In genomic region chr3:93969443-93969842, GRCh38 we compare ENCODE assay signal across 16 cellular contexts. TPM values are rescaled to one million over a fixed set of nuclear protein-coding genes. Genes with fewer than 3 reads are reported as not detected.
A peak's percentile ranks its signal among the peaks of the same experiment; 100 is the strongest.
DNase-seq lines count a peak whose midpoint lies in the region; ATAC-seq and TF ChIP-seq lines count a peak whose summit lies in the region.
"Had no signal": no experiment of that assay in that cellular context is flagged by ENCODE, and none has a peak within 500 bp of the region (broad histone marks: within the 10 kb centered on the region; RNA-seq: fewer than 3 reads in every experiment).

No MANE protein-coding gene starts in this region.

- H3K9me2 ChIP-seq in GM23248 (ENCODE audit: insufficient read depth): no peaks in the 10 kb centered on the region

- peaks cover 16% of the 10 kb centered on the region for H3K4me1 ChIP-seq in GM23248 (ENCODE audit: insufficient read depth)

- peaks cover 12% of the 10 kb centered on the region; the same call in 1 of the 2 replicates for H3F3A ChIP-seq in GM23248 (ENCODE audit: insufficient read depth)

- in situ Hi-C loops in GM23248 (cut with MboI): no loop called here

- no peak overlapping the region for H3K4me3 ChIP-seq in GM23248
- H3K4me3 ChIP-seq: GM12878, PC-9 had no signal

- no peaks in the 10 kb centered on the region for H4K20me1 ChIP-seq in GM23248 (ENCODE audit: insufficient read depth)

- no peak overlapping the region for H3K4me2 ChIP-seq in GM23248 (ENCODE audit: unreplicated experiment)
- H3K4me2 ChIP-seq: PC-9 had no signal

- 40 to 48% methylated on average over 3 of the region's 3 CpGs for WGBS in GM23248 (ENCODE audit: low coverage in 1 of 2, low lambda C conversion rate in 2 of 2, missing lambda C conversion rate in 2 of 2), 2 experiments

- H3K27me3 ChIP-seq in GM23248 (replicated peaks; ENCODE audit: insufficient read depth): no peaks in the 10 kb centered on the region

- H2AFZ ChIP-seq in GM23248: peak overlapping the region; percentile 31
- H2AFZ ChIP-seq: PC-9 had no signal

- H3K79me2 ChIP-seq in GM23248 (ENCODE audit: insufficient read depth): no peaks in the 10 kb centered on the region

- ATAC-seq in esophagus mucosa: peak; percentile 77
- no peak for ATAC-seq in GM18505 (IDR thresholded peaks at IDR 0.05; ENCODE audit: unreplicated experiment)
- ATAC-seq: activated CD8-positive, alpha-beta memory T cell treated with anti-CD3 and anti-CD28 coated beads, Interleukin-2, amount 10 ng/mL, durations not matched to agents 7 days and 5 days; GM12878 had no signal

- H3K36me3 ChIP-seq in GM23248 (ENCODE audit: low read depth): no peaks in the 10 kb centered on the region

- no peak for TF ChIP-seq POLR2A in GM18505 (IDR thresholded peaks at IDR 0.05; ENCODE audit: borderline replicate concordance, extremely low read depth, insufficient read depth, insufficient read length)

- H3K27ac ChIP-seq in GM23248: no peak overlapping the region
- H3K27ac ChIP-seq: PC-9 had no signal

- H3K9ac ChIP-seq in GM23248: no peak overlapping the region

- no peaks in the 10 kb centered on the region for H3K9me3 ChIP-seq in GM23248 (ENCODE audit: low read depth)
- H3K9me3 ChIP-seq: Caco-2 had no signal

- DNase-seq in GM23248: peak; percentile 54
- DNase-seq in RKO (ENCODE audit: low spot score): peak; percentile 82
- peak; percentile 63 for DNase-seq in renal cortical epithelial cell (ENCODE audit: low read depth)
- DNase-seq in RPMI8226: no peak
- DNase-seq in activated CD4-positive, CD25-positive, alpha-beta regulatory T cell (lab: John Stamatoyannopoulos, UW): no peak
- DNase-seq: activated CD8-positive, alpha-beta memory T cell treated with anti-CD3 and anti-CD28 coated beads, Interleukin-2, amount 10 ng/mL, durations not matched to agents 7 days and 5 days; activated naive CD8-positive, alpha-beta T cell treated with anti-CD3 and anti-CD28 coated beads, Interleukin-2, amount 10 ng/mL, durations not matched to agents 7 days and 5 days; Caco-2; GOT3; KBM-7; T-helper 9 cell had no signal

RNA-seq across cellular contexts. Expression of gene PROS1, which starts 4.3 kb away (rescaled TPM):
- 25.6 and 26.4 TPM in 2 replicates for total RNA-seq in GM23248 (2014; rRNA removed; shearing (Covaris generic))
- 17.1 and 19.6 TPM in 2 replicates for polyA plus RNA-seq in GM23248 (2016; fragmentation: Nextera tagmentation; extraction: Ambion mirVana)
- 10.0 TPM for total RNA-seq in esophagus mucosa
- 23.3 and 60.3 TPM in 2 replicates for total RNA-seq in renal cortical epithelial cell
- polyA plus RNA-seq: GM12878 had no signal

RNA-seq across cellular contexts. Expression of gene ARL13B, which starts 10.5 kb away (rescaled TPM):
- 6.1 and 15.0 TPM in 2 replicates for total RNA-seq in GM23248 (2014; rRNA removed; shearing (Covaris generic))
- polyA plus RNA-seq in GM23248 (2016; fragmentation: Nextera tagmentation; extraction: Ambion mirVana): 16.9 and 18.2 TPM in 2 replicates
- total RNA-seq in esophagus mucosa: 6.5 TPM
- 12.2 and 16.4 TPM in 2 replicates for total RNA-seq in renal cortical epithelial cell

RNA-seq across cellular contexts. Expression of gene STX19, which starts 59.0 kb away (rescaled TPM):
- total RNA-seq in GM23248 (2014; rRNA removed; shearing (Covaris generic)): not detected in 2 replicates
- polyA plus RNA-seq in GM23248 (2016; fragmentation: Nextera tagmentation; extraction: Ambion mirVana): not detected in 2 replicates
- total RNA-seq in esophagus mucosa (3.8 TPM), renal cortical epithelial cell (not detected in 2 replicates)
- total RNA-seq: activated CD8-positive, alpha-beta memory T cell treated with anti-CD3 and anti-CD28 coated beads, Interleukin-2, amount 10 ng/mL, durations not matched to agents 7 days and 5 days; activated naive CD8-positive, alpha-beta T cell treated with anti-CD3 and anti-CD28 coated beads, Interleukin-2, amount 10 ng/mL, durations not matched to agents 7 days and 5 days; Caco-2; GM12878; progenitor cell of endocrine pancreas had no signal

Comparison
In these comparisons a context has a peak if more than half of its experiments do, and no peak if none do; other contexts are left out.
1. DNase-seq: peak in GM23248 (single experiment), RKO (single experiment) and renal cortical epithelial cell (single experiment); none in RPMI8226 (single experiment) and activated CD4-positive, CD25-positive, alpha-beta regulatory T cell (0 of 4).